12 cellular contexts compared by ENCODE assay signal in the genomic region with DNA sequence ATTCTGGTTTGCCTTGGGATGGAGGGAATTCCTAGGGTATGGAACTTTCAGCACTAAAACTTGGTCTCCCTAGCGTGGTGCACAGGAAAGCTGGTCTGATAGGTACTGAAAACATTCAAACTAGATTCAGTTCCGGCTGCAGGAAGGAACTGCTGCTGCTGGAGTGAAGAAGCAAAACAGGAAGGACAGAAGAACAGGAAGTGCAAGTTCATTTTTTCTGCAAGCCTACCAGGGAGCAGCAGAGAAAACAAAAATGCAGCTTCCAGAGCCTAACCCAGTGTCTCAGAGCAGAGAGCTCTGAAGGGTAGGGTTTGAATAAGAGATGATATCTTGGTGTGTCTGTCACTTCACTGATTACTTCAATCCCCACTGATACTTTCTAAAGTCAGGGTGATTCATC.
DNase-seq lines count a peak whose midpoint lies in the region; ATAC-seq and TF ChIP-seq lines count a peak whose summit lies in the region.
"Had no signal": no experiment of that assay in that cellular context is flagged by ENCODE, and none has a peak within 500 bp of the region (broad histone marks: within the 10 kb centered on the region; RNA-seq: fewer than 3 reads in every experiment).

No MANE protein-coding gene starts in this region.

- ATAC-seq in WTC11 = no peak
- ATAC-seq: psoas muscle had no signal

- no peaks in the 10 kb centered on the region for H3K27me3 ChIP-seq in OCI-LY3 (ENCODE audit: low read depth, low read length)

- H3K36me3 Mint-ChIP-seq in WTC11 = peaks cover 20% of the 10 kb centered on the region

- H3K4me1 ChIP-seq in OCI-LY3 (ENCODE audit: low read length) = peaks cover 12% of the 10 kb centered on the region
- H3K4me1 ChIP-seq: Caco-2, psoas muscle had no signal

- H3K9me3 Mint-ChIP-seq in WTC11 = peaks cover 24% of the 10 kb centered on the region

- no peak overlapping the region for H3K9ac ChIP-seq in OCI-LY3 (ENCODE audit: low read length)

- POLR2A ChIA-PET in WTC11 (lab: Charles Lee) = no interaction called here

- peaks cover 4% of the 10 kb centered on the region; the same call in 1 of the 2 replicates for H3K9me3 ChIP-seq in OCI-LY3 (ENCODE audit: insufficient read depth, low read length)
- H3K9me3 ChIP-seq: Caco-2 had no signal

- H4K20me1 ChIP-seq in OCI-LY3 (ENCODE audit: insufficient read depth, low read length) = no peaks in the 10 kb centered on the region

- CTCF ChIA-PET in WTC11 (lab: Charles Lee) = interaction anchor here (0.5 kb wide), 1 partner anchor 358 kb away, joined by 3 read pairs; no protein-coding TSS in a partner anchor

- peak overlapping the region; percentile 76; the same call in 1 of the 2 replicates for H2AFZ ChIP-seq in OCI-LY3 (ENCODE audit: low read depth, low read length)

- peak overlapping the region; percentile 65 for H3K27ac ChIP-seq in OCI-LY3 (ENCODE audit: low read length)
- H3K27ac ChIP-seq: psoas muscle had no signal

- peak overlapping the region; percentile 40; the same call in 1 of the 2 replicates for H3K4me3 ChIP-seq in OCI-LY3 (ENCODE audit: low read length)
- H3K4me3 ChIP-seq: psoas muscle had no signal

- no peaks in the 10 kb centered on the region for H3K27me3 Mint-ChIP-seq in WTC11 (ENCODE audit: low read depth)

- peak overlapping the region; percentile 29 for H3K4me2 ChIP-seq in OCI-LY3 (ENCODE audit: low read length)

- peak in 4 of 6 experiments; percentile 10 to 70 (median 65) for DNase-seq in stimulated activated naive CD4-positive, alpha-beta T cell (lab: John Stamatoyannopoulos, UW)
- DNase-seq in stimulated activated naive CD4-positive, alpha-beta T cell treated with Interleukin-2 at 50 U/mL for 16 hours (lab: John Stamatoyannopoulos, UW) = no peak
- DNase-seq in ecto neural progenitor cell (ENCODE audit: low spot score) (peak; percentile 1), NCI-H128 (lab: John Stamatoyannopoulos, UW; ENCODE audit: unreplicated experiment) (no peak), C1 segment of cervical spinal cord (lab: John Stamatoyannopoulos, UW) (no peak), WTC11 (ENCODE audit: low spot score) (no peak), GM20000 (ENCODE audit: low spot score) (no peak)
- DNase-seq: activated CD4-positive, CD25-positive, alpha-beta regulatory T cell treated with anti-CD3 and anti-CD28 coated beads, Interleukin-2, amount 50 U/mL, for 72 hours; Caco-2; cortex of kidney; psoas muscle had no signal

- H3K4me1 Mint-ChIP-seq in WTC11 = peaks cover 22% of the 10 kb centered on the region

- H3K79me2 ChIP-seq in OCI-LY3 (ENCODE audit: low read length) = no peaks in the 10 kb centered on the region

- H3K4me3 Mint-ChIP-seq in WTC11 = no peak overlapping the region

- no peak for TF ChIP-seq CTCF in OCI-LY3 (IDR thresholded peaks at IDR 0.05; ENCODE audit: low read depth, low read length)
- TF ChIP-seq CTCF in WTC11 (IDR thresholded peaks at IDR 0.05) = no peak
- no peak for TF ChIP-seq CTCF in GM20000 (IDR thresholded peaks at IDR 0.05; ENCODE audit: extremely low read depth, missing control alignments)

- H3K36me3 ChIP-seq in OCI-LY3 (replicated peaks; ENCODE audit: low read depth, low read length) = peaks cover 11% of the 10 kb centered on the region

- H3K27ac Mint-ChIP-seq in WTC11 = no peak overlapping the region

TF ChIP-seq in WTC11, 78 proteins besides CTCF, POLR2A, EP300 and RAD21:
- TF ChIP-seq NFYB (CRISPR knock-in tag; conservative IDR thresholded peaks at IDR 0.05; ENCODE audit: low read depth) = no peak
- TF ChIP-seq, protein P1, sequence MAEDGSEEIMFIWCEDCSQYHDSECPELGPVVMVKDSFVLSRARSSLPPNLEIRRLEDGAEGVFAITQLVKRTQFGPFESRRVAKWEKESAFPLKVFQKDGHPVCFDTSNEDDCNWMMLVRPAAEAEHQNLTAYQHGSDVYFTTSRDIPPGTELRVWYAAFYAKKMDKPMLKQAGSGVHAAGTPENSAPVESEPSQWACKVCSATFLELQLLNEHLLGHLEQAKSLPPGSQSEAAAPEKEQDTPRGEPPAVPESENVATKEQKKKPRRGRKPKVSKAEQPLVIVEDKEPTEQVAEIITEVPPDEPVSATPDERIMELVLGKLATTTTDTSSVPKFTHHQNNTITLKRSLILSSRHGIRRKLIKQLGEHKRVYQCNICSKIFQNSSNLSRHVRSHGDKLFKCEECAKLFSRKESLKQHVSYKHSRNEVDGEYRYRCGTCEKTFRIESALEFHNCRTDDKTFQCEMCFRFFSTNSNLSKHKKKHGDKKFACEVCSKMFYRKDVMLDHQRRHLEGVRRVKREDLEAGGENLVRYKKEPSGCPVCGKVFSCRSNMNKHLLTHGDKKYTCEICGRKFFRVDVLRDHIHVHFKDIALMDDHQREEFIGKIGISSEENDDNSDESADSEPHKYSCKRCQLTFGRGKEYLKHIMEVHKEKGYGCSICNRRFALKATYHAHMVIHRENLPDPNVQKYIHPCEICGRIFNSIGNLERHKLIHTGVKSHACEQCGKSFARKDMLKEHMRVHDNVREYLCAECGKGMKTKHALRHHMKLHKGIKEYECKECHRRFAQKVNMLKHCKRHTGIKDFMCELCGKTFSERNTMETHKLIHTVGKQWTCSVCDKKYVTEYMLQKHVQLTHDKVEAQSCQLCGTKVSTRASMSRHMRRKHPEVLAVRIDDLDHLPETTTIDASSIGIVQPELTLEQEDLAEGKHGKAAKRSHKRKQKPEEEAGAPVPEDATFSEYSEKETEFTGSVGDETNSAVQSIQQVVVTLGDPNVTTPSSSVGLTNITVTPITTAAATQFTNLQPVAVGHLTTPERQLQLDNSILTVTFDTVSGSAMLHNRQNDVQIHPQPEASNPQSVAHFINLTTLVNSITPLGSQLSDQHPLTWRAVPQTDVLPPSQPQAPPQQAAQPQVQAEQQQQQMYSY (CRISPR knock-in tag; IDR thresholded peaks at IDR 0.05) = no peak
- TF ChIP-seq ZNF317 (CRISPR knock-in tag; IDR thresholded peaks at IDR 0.05; ENCODE audit: borderline replicate concordance, low read depth) = no peak
- no peak for TF ChIP-seq MXD4 (CRISPR knock-in tag; IDR thresholded peaks at IDR 0.05; ENCODE audit: borderline replicate concordance)
- no peak for TF ChIP-seq ETV6 (CRISPR knock-in tag; IDR thresholded peaks at IDR 0.05)
- TF ChIP-seq PRRX2 (CRISPR knock-in tag; IDR thresholded peaks at IDR 0.05) = no peak
- no peak for TF ChIP-seq ERG (CRISPR knock-in tag; IDR thresholded peaks at IDR 0.05)
- no peak for TF ChIP-seq TP53 (CRISPR knock-in tag; IDR thresholded peaks at IDR 0.05)
- TF ChIP-seq RELA (CRISPR knock-in tag; IDR thresholded peaks at IDR 0.05; ENCODE audit: borderline replicate concordance) = no peak
- TF ChIP-seq ELF4 (CRISPR knock-in tag; IDR thresholded peaks at IDR 0.05; ENCODE audit: low read depth) = no peak
- TF ChIP-seq CREM (CRISPR knock-in tag; IDR thresholded peaks at IDR 0.05) = no peak
- no peak for TF ChIP-seq JAZF1 (CRISPR knock-in tag; IDR thresholded peaks at IDR 0.05)
- no peak for TF ChIP-seq FOXK1 (CRISPR knock-in tag; IDR thresholded peaks at IDR 0.05)
- TF ChIP-seq EMX1 (CRISPR knock-in tag; IDR thresholded peaks at IDR 0.05) = no peak
- TF ChIP-seq FOXP1 (CRISPR knock-in tag; IDR thresholded peaks at IDR 0.05; ENCODE audit: borderline replicate concordance) = no peak
- TF ChIP-seq TEAD4 (CRISPR knock-in tag; IDR thresholded peaks at IDR 0.05) = no peak
TF ChIP-seq in WTC11: peak in this region for 0.

Comparison
In these comparisons a context has a peak if more than half of its experiments do, and no peak if none do; other contexts are left out.
1. DNase-seq: peak in stimulated activated naive CD4-positive, alpha-beta T cell (4 of 6) and ecto neural progenitor cell (single experiment); none in stimulated activated naive CD4-positive, alpha-beta T cell treated with Interleukin-2 at 50 U/mL for 16 hours (single experiment), NCI-H128 (single experiment), C1 segment of cervical spinal cord (0 of 14), WTC11 (single experiment) and GM20000 (single experiment).